18 cellular contexts compared by ENCODE assay signal in the genomic region with DNA sequence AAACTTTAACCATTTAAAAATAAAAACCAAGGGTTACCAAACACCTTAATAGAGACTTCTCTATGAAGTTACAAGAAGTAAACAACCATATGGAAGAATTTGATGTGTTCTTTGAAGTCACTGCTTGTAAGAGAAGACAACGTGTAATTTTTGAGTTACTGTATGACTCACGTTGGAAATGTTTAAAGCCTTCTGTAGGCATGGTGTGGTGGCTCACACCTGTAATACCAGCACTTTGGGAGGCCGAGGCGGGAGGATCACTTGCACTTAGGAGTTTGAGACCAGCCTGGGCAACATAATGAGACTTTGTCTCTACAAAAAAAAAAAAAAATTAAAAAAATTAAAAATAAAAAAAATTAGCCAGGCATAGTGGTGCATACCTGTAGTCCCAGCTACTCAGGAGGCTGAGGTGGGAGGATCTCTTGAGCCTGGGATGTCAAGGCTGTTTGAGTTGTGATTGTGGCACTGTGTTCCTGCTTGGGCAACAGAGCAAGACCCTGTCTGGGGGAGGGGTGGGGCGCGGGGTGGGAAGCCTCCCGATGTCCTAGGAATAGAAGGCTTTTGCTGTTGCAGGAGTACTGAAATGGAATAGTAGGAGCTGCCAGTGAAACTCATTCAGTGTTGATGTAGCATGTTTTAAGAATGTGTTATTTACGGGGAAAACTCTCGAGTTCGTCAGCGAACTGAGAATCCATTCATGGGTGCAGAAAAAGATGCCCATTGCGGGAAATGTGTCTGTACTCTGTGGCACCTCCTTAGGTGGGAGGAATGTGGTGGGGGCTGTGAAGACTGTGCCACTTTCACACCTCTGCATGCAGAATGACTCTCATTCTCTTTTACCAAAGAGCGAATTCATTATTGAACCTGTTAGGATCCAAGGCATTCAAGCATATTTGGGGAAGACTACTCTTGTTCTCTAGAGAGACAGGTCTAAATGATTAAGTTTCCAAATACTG.
A peak's percentile ranks its signal among the peaks of the same experiment; 100 is the strongest.
DNase-seq lines count a peak whose midpoint lies in the region; ATAC-seq and TF ChIP-seq lines count a peak whose summit lies in the region.
"Had no signal": no experiment of that assay in that cellular context is flagged by ENCODE, and none has a peak within 500 bp of the region (broad histone marks: within the 10 kb centered on the region; RNA-seq: fewer than 3 reads in every experiment).

No MANE protein-coding gene starts in this region.

- H3K4me3 ChIP-seq in mesodermal cell (ENCODE audit: extremely low read depth, insufficient read depth, low read length, poor library complexity, severe bottlenecking), result no peak overlapping the region
- H3K4me3 ChIP-seq: BLaER1, coronary artery, left lung, Peyer's patch had no signal

- peaks cover 56% of the 10 kb centered on the region for H3K4me1 ChIP-seq in mesodermal cell (ENCODE audit: control insufficient read depth, insufficient read depth, low read length, poor library complexity, severe bottlenecking)
- H3K4me1 ChIP-seq: BLaER1 had no signal

- no peak overlapping the region for H3K4me3 Mint-ChIP-seq in activated CD4-positive, alpha-beta memory T cell treated with anti-CD3 and anti-CD28 coated beads for 36 hours
- H3K4me3 Mint-ChIP-seq in activated CD4-positive, alpha-beta memory T cell treated with anti-CD3 and anti-CD28 coated beads, Interleukin-2, amount 10 ng/mL, durations not matched to agents 7 days and 5 days, result no peak overlapping the region
- no peak overlapping the region for H3K4me3 Mint-ChIP-seq in chondrocyte (ENCODE audit: unreplicated experiment)

- H3K9me3 ChIP-seq in mesodermal cell (ENCODE audit: control insufficient read depth, low read length), result no peaks in the 10 kb centered on the region
- H3K9me3 ChIP-seq: BLaER1, left lung, Peyer's patch, SK-N-SH had no signal

- peak; percentile 29 for DNase-seq in activated CD4-positive, alpha-beta memory T cell treated with anti-CD3 and anti-CD28 coated beads for 36 hours
- DNase-seq in activated CD4-positive, alpha-beta memory T cell treated with anti-CD3 and anti-CD28 coated beads, Interleukin-2, amount 10 ng/mL, durations not matched to agents 7 days and 5 days, result no peak
- DNase-seq in chondrocyte (ENCODE audit: low spot score) (no peak), GM13976 (ENCODE audit: low spot score) (no peak), GM19238 (ENCODE audit: insufficient read length, low spot score) (no peak)
- DNase-seq in stimulated activated CD8-positive, alpha-beta memory T cell treated with anti-CD3 and anti-CD28 coated beads, Interleukin-4, amount 100 ng/mL, for 48 hours, result peak; percentile 28
- DNase-seq: activated CD4-positive, alpha-beta T cell treated with anti-CD3 and anti-CD28 coated beads for 1 hour; foreskin keratinocyte; left lung; NCI-H1436 treated with DMSO at 0.1 percent for 48 hours; NCI-H2171 treated with DMSO at 0.1 percent for 48 hours; NCI-H82; Peyer's patch; SK-N-SH had no signal

- no peaks in the 10 kb centered on the region for H3K27me3 Mint-ChIP-seq in activated CD4-positive, alpha-beta memory T cell treated with anti-CD3 and anti-CD28 coated beads for 36 hours
- H3K27me3 Mint-ChIP-seq in activated CD4-positive, alpha-beta memory T cell treated with anti-CD3 and anti-CD28 coated beads, Interleukin-2, amount 10 ng/mL, durations not matched to agents 7 days and 5 days, result no peaks in the 10 kb centered on the region
- H3K27me3 Mint-ChIP-seq in chondrocyte (ENCODE audit: low read depth), result no peaks in the 10 kb centered on the region

- CTCF ChIA-PET in activated CD4-positive, alpha-beta memory T cell treated with anti-CD3 and anti-CD28 coated beads for 36 hours (lab: Charles Lee), result no interaction called here
- CTCF ChIA-PET in activated CD4-positive, alpha-beta memory T cell treated with anti-CD3 and anti-CD28 coated beads, Interleukin-2, amount 10 ng/mL, durations not matched to agents 7 days and 5 days (lab: Charles Lee), result no interaction called here

- intact Hi-C loops in activated CD4-positive, alpha-beta memory T cell treated with anti-CD3 and anti-CD28 coated beads for 36 hours (cut with micrococcal nuclease), result no loop called here

- peaks cover 4% of the 10 kb centered on the region for H3K9me3 Mint-ChIP-seq in activated CD4-positive, alpha-beta memory T cell treated with anti-CD3 and anti-CD28 coated beads for 36 hours
- no peaks in the 10 kb centered on the region for H3K9me3 Mint-ChIP-seq in activated CD4-positive, alpha-beta memory T cell treated with anti-CD3 and anti-CD28 coated beads, Interleukin-2, amount 10 ng/mL, durations not matched to agents 7 days and 5 days
- no peaks in the 10 kb centered on the region for H3K9me3 Mint-ChIP-seq in chondrocyte (ENCODE audit: low read depth)

- TF ChIP-seq CTCF in chondrocyte (IDR thresholded peaks at IDR 0.05) (no peak), GM13976 (IDR thresholded peaks at IDR 0.05; ENCODE audit: borderline replicate concordance, control extremely low read depth, extremely low read depth, insufficient read depth, missing control alignments) (no peak)

- H3K27ac Mint-ChIP-seq in activated CD4-positive, alpha-beta memory T cell treated with anti-CD3 and anti-CD28 coated beads for 36 hours, result no peak overlapping the region
- no peak overlapping the region for H3K27ac Mint-ChIP-seq in activated CD4-positive, alpha-beta memory T cell treated with anti-CD3 and anti-CD28 coated beads, Interleukin-2, amount 10 ng/mL, durations not matched to agents 7 days and 5 days
- H3K27ac Mint-ChIP-seq in chondrocyte (ENCODE audit: unreplicated experiment), result peak overlapping the region; percentile 70

- in situ Hi-C loops in GM13976 (cut with MboI; ENCODE audit: low sequenced_read_pairs, unreplicated experiment), result no loop called here

- no peak for ATAC-seq in SK-N-SH treated with all-trans-retinoic acid at 6 μM for 48 hours
- ATAC-seq: foreskin keratinocyte, left lung had no signal

- peaks cover 19% of the 10 kb centered on the region for H3K4me1 Mint-ChIP-seq in activated CD4-positive, alpha-beta memory T cell treated with anti-CD3 and anti-CD28 coated beads for 36 hours (ENCODE audit: low read depth)
- H3K4me1 Mint-ChIP-seq in activated CD4-positive, alpha-beta memory T cell treated with anti-CD3 and anti-CD28 coated beads, Interleukin-2, amount 10 ng/mL, durations not matched to agents 7 days and 5 days, result peaks cover 9% of the 10 kb centered on the region
- peaks cover 93% of the 10 kb centered on the region for H3K4me1 Mint-ChIP-seq in chondrocyte (ENCODE audit: low read depth)

- peaks cover 29% of the 10 kb centered on the region for H3K36me3 ChIP-seq in mesodermal cell (ENCODE audit: control insufficient read depth, insufficient read depth, low read length)
- H3K36me3 ChIP-seq: Peyer's patch had no signal

- 76 to 82% methylated on average over 8 to 11 of the region's 13 CpGs for WGBS in mesodermal cell (ENCODE audit: insufficient coverage in 2 of 2), 2 experiments

- POLR2A ChIA-PET in activated CD4-positive, alpha-beta memory T cell treated with anti-CD3 and anti-CD28 coated beads for 36 hours (lab: Charles Lee), result no interaction called here
- POLR2A ChIA-PET in activated CD4-positive, alpha-beta memory T cell treated with anti-CD3 and anti-CD28 coated beads, Interleukin-2, amount 10 ng/mL, durations not matched to agents 7 days and 5 days (lab: Charles Lee), result no interaction called here

- peaks cover 7% of the 10 kb centered on the region for H3K36me3 Mint-ChIP-seq in activated CD4-positive, alpha-beta memory T cell treated with anti-CD3 and anti-CD28 coated beads for 36 hours
- peaks cover 3% of the 10 kb centered on the region for H3K36me3 Mint-ChIP-seq in activated CD4-positive, alpha-beta memory T cell treated with anti-CD3 and anti-CD28 coated beads, Interleukin-2, amount 10 ng/mL, durations not matched to agents 7 days and 5 days (ENCODE audit: low read depth)
- peaks cover 5% of the 10 kb centered on the region for H3K36me3 Mint-ChIP-seq in chondrocyte (ENCODE audit: low read depth)

- H3K27ac ChIP-seq in mesodermal cell (ENCODE audit: low read depth, low read length, severe bottlenecking), result peak overlapping the region; percentile 81
- H3K27ac ChIP-seq: BLaER1, coronary artery, foreskin keratinocyte, left lung had no signal

TF ChIP-seq in SK-N-SH treated with all-trans-retinoic acid at 6 μM for 48 hours, 23 proteins besides CTCF, POLR2A, EP300 and RAD21 (continues in another document):
- TF ChIP-seq ZNF70 (CRISPR knock-in tag; IDR thresholded peaks at IDR 0.05) (no peak), ZNF8 (CRISPR knock-in tag; IDR thresholded peaks at IDR 0.05) (no peak), ZNF565 (CRISPR knock-in tag; conservative IDR thresholded peaks at IDR 0.05; ENCODE audit: low read depth) (no peak), ZC3H10 (CRISPR knock-in tag; IDR thresholded peaks at IDR 0.05) (no peak), ZFP30 (CRISPR knock-in tag; IDR thresholded peaks at IDR 0.05) (no peak), ZFP3 (CRISPR knock-in tag; IDR thresholded peaks at IDR 0.05) (no peak), OSR1 (CRISPR knock-in tag; IDR thresholded peaks at IDR 0.05) (no peak), ARNTL (CRISPR knock-in tag; IDR thresholded peaks at IDR 0.05; ENCODE audit: borderline replicate concordance, low read depth) (no peak), ISL1 (CRISPR knock-in tag; IDR thresholded peaks at IDR 0.05) (no peak), GLIS3 (CRISPR knock-in tag; IDR thresholded peaks at IDR 0.05) (no peak)
- TF ChIP-seq, protein P1, sequence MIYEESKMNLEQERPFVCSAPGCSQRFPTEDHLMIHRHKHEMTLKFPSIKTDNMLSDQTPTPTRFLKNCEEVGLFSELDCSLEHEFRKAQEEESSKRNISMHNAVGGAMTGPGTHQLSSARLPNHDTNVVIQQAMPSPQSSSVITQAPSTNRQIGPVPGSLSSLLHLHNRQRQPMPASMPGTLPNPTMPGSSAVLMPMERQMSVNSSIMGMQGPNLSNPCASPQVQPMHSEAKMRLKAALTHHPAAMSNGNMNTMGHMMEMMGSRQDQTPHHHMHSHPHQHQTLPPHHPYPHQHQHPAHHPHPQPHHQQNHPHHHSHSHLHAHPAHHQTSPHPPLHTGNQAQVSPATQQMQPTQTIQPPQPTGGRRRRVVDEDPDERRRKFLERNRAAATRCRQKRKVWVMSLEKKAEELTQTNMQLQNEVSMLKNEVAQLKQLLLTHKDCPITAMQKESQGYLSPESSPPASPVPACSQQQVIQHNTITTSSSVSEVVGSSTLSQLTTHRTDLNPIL (CRISPR knock-in tag; IDR thresholded peaks at IDR 0.05; ENCODE audit: low read depth), result no peak

Comparison
In these comparisons a context has a peak if more than half of its experiments do, and no peak if none do; other contexts are left out.
1. DNase-seq: peak in activated CD4-positive, alpha-beta memory T cell treated with anti-CD3 and anti-CD28 coated beads for 36 hours (single experiment) and stimulated activated CD8-positive, alpha-beta memory T cell treated with anti-CD3 and anti-CD28 coated beads, Interleukin-4, amount 100 ng/mL, for 48 hours (single experiment); none in activated CD4-positive, alpha-beta memory T cell treated with anti-CD3 and anti-CD28 coated beads, Interleukin-2, amount 10 ng/mL, durations not matched to agents 7 days and 5 days (single experiment), chondrocyte (single experiment), GM13976 (single experiment) and GM19238 (single experiment).